8 cellular contexts compared by ENCODE assay signal in the genomic region with DNA sequence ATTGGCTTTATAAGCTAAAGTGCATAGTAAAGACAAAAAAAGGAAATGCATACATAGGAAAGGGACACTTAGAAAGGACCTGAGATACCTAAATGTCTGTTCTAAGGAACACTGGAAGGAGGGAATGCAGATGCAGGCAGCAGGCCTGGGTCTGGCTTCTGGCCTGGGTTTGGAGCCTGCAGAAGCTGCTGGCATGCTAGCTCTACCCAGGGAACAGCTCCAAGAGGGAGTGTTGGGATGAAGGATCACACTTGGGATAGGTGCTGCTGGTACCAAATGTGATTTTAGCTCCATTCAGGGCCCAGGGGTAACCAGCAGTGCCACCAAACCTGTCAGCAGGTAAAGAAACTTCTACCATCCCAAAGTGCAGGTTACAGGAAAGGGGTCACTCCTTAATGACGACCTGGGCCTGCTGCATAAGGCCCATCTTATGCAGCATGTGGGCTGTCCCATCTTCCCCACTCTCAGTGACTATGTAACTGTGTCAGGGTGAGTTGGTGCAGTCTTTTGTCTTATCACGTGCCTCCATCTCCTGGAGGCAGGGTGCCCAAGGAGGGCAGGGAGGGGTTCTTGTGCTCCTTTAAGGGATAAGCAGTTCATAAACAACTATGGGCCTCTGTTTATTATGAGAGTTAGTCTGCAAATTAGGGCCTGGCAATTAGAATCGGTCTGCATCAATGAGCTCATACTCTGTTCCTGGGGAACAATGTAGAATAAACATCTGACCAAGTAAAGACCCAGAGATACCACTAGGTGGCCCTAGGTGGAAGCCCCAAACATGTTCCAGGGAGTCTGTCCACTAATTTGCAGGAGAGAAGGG. TPM values are rescaled to one million over a fixed set of nuclear protein-coding genes. Genes with fewer than 3 reads are reported as not detected.
DNase-seq lines count a peak whose midpoint lies in the region; ATAC-seq, FAIRE-seq and TF ChIP-seq lines count a peak whose summit lies in the region.

No MANE protein-coding gene starts in this region.

- peaks cover 67% of the 10 kb centered on the region for H3K36me3 ChIP-seq in BE2C
- peaks cover 2 to 100% (median 97%) of the 10 kb centered on the region in 9 donors for H3K36me3 ChIP-seq in heart left ventricle

- FAIRE-seq in GM12892 (lab: Jason Lieb, UNC) = no peak

- H3K4me1 ChIP-seq in BE2C (no peaks in the 10 kb centered on the region), heart left ventricle (peaks cover 0 to 27% (median 16%) of the 10 kb centered on the region in 12 donors)

- TF ChIP-seq CTCF in BE2C (IDR thresholded peaks at IDR 0.05; ENCODE audit: low read depth, low read length) (peak; percentile 84), heart left ventricle (IDR thresholded peaks at IDR 0.05) (peak; percentile 29 to 67 (median 49))

- no peaks in the 10 kb centered on the region for H3K9me3 ChIP-seq in BE2C
- no peaks in the 10 kb centered on the region for H3K9me3 ChIP-seq in heart left ventricle

- 26 to 47% (median 39%) methylated on average over 3 of the region's 3 CpGs for WGBS in heart left ventricle, 4 donors

- no peak overlapping the region for H3K4me3 ChIP-seq in BE2C (ENCODE audit: low read depth, low read length)
- no peak overlapping the region for H3K4me3 ChIP-seq in heart left ventricle

- ATAC-seq in activated naive CD4-positive, alpha-beta T cell treated with anti-CD3 and anti-CD28 coated beads, Interleukin-2, amount 50 U/mL, for 72 hours = peak; percentile 66 to 70
- ATAC-seq in heart left ventricle = peak; percentile 17 to 72 (median 64)

- H3K27me3 ChIP-seq in BE2C (no peaks in the 10 kb centered on the region), heart left ventricle (no peaks in the 10 kb centered on the region)

- no peaks in the 10 kb centered on the region for H3K9me3 Mint-ChIP-seq in activated naive CD4-positive, alpha-beta T cell treated with anti-CD3 and anti-CD28 coated beads, Interleukin-2, amount 50 U/mL, for 72 hours

- peak; percentile 52 for DNase-seq in BE2C
- DNase-seq in GM12892 (ENCODE audit: insufficient read length) = peak; percentile 39
- peak; percentile 53 for DNase-seq in NCI-H2171 treated with DMSO at 0.1 percent for 48 hours (lab: John Stamatoyannopoulos, UW)
- DNase-seq in activated naive CD4-positive, alpha-beta T cell treated with anti-CD3 and anti-CD28 coated beads, Interleukin-2, amount 50 U/mL, for 72 hours (ENCODE audit: low spot score in 2 of 2) = no peak
- DNase-seq in heart left ventricle = peak in 2 of 5 donors; percentile 26 to 58
- peak; percentile 26 for DNase-seq in retina
- DNase-seq in GDM1 (lab: John Stamatoyannopoulos, UW) = no peak
- DNase-seq in T1000 (lab: John Stamatoyannopoulos, UW) = no peak

- TF ChIP-seq POLR2A in GM12892 (IDR thresholded peaks at IDR 0.05; ENCODE audit: low read depth, low read length) (peak; percentile 78), heart left ventricle (IDR thresholded peaks at IDR 0.05) (no peak)

- peak overlapping the region in 2 of 12 donors; percentile 10 to 16 for H3K27ac ChIP-seq in heart left ventricle

- intact Hi-C loops in heart left ventricle (cut with DNase I) = no loop called here

- H3K36me3 Mint-ChIP-seq in activated naive CD4-positive, alpha-beta T cell treated with anti-CD3 and anti-CD28 coated beads, Interleukin-2, amount 50 U/mL, for 72 hours = peaks cover 0 to 11% of the 10 kb centered on the region in 2 donors

- peak overlapping the region in 1 of 2 donors; percentile 62 for H3K27ac Mint-ChIP-seq in activated naive CD4-positive, alpha-beta T cell treated with anti-CD3 and anti-CD28 coated beads, Interleukin-2, amount 50 U/mL, for 72 hours

RNA-seq across cellular contexts. Expression of a gene that starts 26.9 kb away (rescaled TPM):
- polyA plus RNA-seq in BE2C (2012; ENCODE audit: insufficient read depth, insufficient read length, low read depth) = 162 TPM
- 35.6 TPM for polyA plus RNA-seq in GM12892 (2012; ENCODE audit: missing spikeins)
- total RNA-seq in activated naive CD4-positive, alpha-beta T cell treated with anti-CD3 and anti-CD28 coated beads, Interleukin-2, amount 50 U/mL, for 72 hours = 10 to 100 TPM; 42.1 to 51.9 TPM
- 10 to 100 TPM; 12.0 to 18.3 (median 13.4) TPM for total RNA-seq in heart left ventricle
- polyA plus RNA-seq in heart left ventricle = 10 to 100 TPM; 13.9 to 34.2 TPM

RNA-seq across cellular contexts. Expression of a gene that starts 31.7 kb away (rescaled TPM):
- 9.0 TPM for polyA plus RNA-seq in BE2C (2012; ENCODE audit: insufficient read depth, insufficient read length, low read depth)
- polyA plus RNA-seq in GM12892 (2012; ENCODE audit: missing spikeins) = 12.1 TPM
- total RNA-seq in activated naive CD4-positive, alpha-beta T cell treated with anti-CD3 and anti-CD28 coated beads, Interleukin-2, amount 50 U/mL, for 72 hours = 10 to 100 TPM; 31.2 to 36.6 TPM
- total RNA-seq in heart left ventricle = 10 to 100 TPM; 18.2 to 55.8 (median 26.8) TPM
- 10 to 100 TPM in 1 of 2 donors, 1 to 10 TPM in 1; 6.4 to 16.2 TPM for polyA plus RNA-seq in heart left ventricle

RNA-seq across cellular contexts. Expression of a gene that starts 58.0 kb away (rescaled TPM):
- polyA plus RNA-seq in BE2C (2012; ENCODE audit: insufficient read depth, insufficient read length, low read depth) = 71.9 TPM
- 33.3 TPM for polyA plus RNA-seq in GM12892 (2012; ENCODE audit: missing spikeins)
- total RNA-seq in activated naive CD4-positive, alpha-beta T cell treated with anti-CD3 and anti-CD28 coated beads, Interleukin-2, amount 50 U/mL, for 72 hours = 10 to 100 TPM; 61.1 to 98.9 TPM
- 10 to 100 TPM; 56.7 to 95.4 (median 73.6) TPM for total RNA-seq in heart left ventricle
- polyA plus RNA-seq in heart left ventricle = 10 to 100 TPM; 23.2 to 43.9 TPM

Comparison
In these comparisons a context has a peak if more than half of its experiments do, and no peak if none do; other contexts are left out.
1. DNase-seq: peak in BE2C (single experiment), GM12892 (single experiment), NCI-H2171 treated with DMSO at 0.1 percent for 48 hours (single experiment) and retina (single experiment); none in activated naive CD4-positive, alpha-beta T cell treated with anti-CD3 and anti-CD28 coated beads, Interleukin-2, amount 50 U/mL, for 72 hours (0 of 2), GDM1 (single experiment) and T1000 (single experiment).